ENCODE assay signal across 21 cellular contexts in the genomic region with DNA sequence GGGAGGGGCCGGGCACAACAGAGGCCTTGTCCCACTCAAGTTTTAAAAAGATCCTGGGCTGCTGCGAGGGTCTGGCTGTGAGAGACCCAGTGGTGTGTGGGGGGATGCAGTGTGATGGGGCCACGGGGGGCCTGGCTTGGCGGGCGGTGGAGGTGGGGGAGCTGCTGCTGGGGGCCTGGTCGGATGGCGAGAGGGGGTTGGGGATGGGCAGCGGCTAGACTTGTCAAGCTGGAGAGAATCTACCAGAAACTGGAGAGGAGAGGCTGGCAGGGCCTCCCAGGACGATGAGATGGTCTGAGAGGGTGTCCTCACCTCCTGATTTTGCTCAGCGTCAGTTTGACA. TPM values are rescaled to one million over a fixed set of nuclear protein-coding genes. Genes with fewer than 3 reads are reported as not detected.
DNase-seq lines count a peak whose midpoint lies in the region; ATAC-seq, FAIRE-seq and TF ChIP-seq lines count a peak whose summit lies in the region.
"Had no signal": no experiment of that assay in that cellular context is flagged by ENCODE, and none has a peak within 500 bp of the region (broad histone marks: within the 10 kb centered on the region; RNA-seq: fewer than 3 reads in every experiment).

No MANE protein-coding gene starts in this region.

- no peak overlapping the region for H2AFZ ChIP-seq in astrocyte (ENCODE audit: low read depth, low read length)

- no peaks in the 10 kb centered on the region for H3K9me3 Mint-ChIP-seq in activated naive CD4-positive, alpha-beta T cell treated with anti-CD3 and anti-CD28 coated beads, Interleukin-2, amount 50 U/mL, for 72 hours
- no peaks in the 10 kb centered on the region for H3K9me3 Mint-ChIP-seq in astrocyte (ENCODE audit: unreplicated experiment)
- H3K9me3 Mint-ChIP-seq: CD4-positive, alpha-beta T cell; HFFc6 had no signal

- intact Hi-C loops in pancreas (cut with DNase I), result no loop called here

- no peak overlapping the region for H3K4me3 Mint-ChIP-seq in astrocyte (ENCODE audit: unreplicated experiment)
- H3K4me3 Mint-ChIP-seq: CD4-positive, alpha-beta T cell; HFFc6 had no signal

- DNase-seq in activated naive CD4-positive, alpha-beta T cell treated with anti-CD3 and anti-CD28 coated beads, Interleukin-2, amount 50 U/mL, for 72 hours (ENCODE audit: low spot score in 2 of 2), result no peak
- DNase-seq in activated naive CD4-positive, alpha-beta T cell treated with Interleukin-2 at 50 U/mL for 16 hours, result no peak
- DNase-seq in RWPE1 (ENCODE audit: low spot score), result no peak
- no peak for DNase-seq in astrocyte (ENCODE audit: low read depth)
- DNase-seq in C1 segment of cervical spinal cord (lab: John Stamatoyannopoulos, UW), result no peak
- DNase-seq in pancreas, result no peak
- DNase-seq: ACHN; BE2C; CD4-positive, alpha-beta T cell; DMS153; DMS79; GDM1; GOT3; H7; HFFc6 had no signal

- no peak overlapping the region for H3K9ac ChIP-seq in astrocyte (ENCODE audit: low read length)

- H3K4me2 ChIP-seq in astrocyte (ENCODE audit: low read length), result no peak overlapping the region

- H3K36me3 ChIP-seq in astrocyte (ENCODE audit: insufficient read depth, low read length) (peaks cover 17% of the 10 kb centered on the region), pancreas (peaks cover 0 to 13% (median 0%) of the 10 kb centered on the region in 3 donors)

- TF ChIP-seq CTCF in RWPE1 (conservative IDR thresholded peaks at IDR 0.05; ENCODE audit: low read depth) (no peak), astrocyte (IDR thresholded peaks at IDR 0.05; ENCODE audit: insufficient read depth, low read depth, low read length) (no peak), pancreas (IDR thresholded peaks at IDR 0.05) (no peak)

- H3K36me3 Mint-ChIP-seq in activated naive CD4-positive, alpha-beta T cell treated with anti-CD3 and anti-CD28 coated beads, Interleukin-2, amount 50 U/mL, for 72 hours, result peaks cover 24 to 27% of the 10 kb centered on the region in 2 donors
- H3K36me3 Mint-ChIP-seq in astrocyte (ENCODE audit: low read depth, unreplicated experiment), result peaks cover 4% of the 10 kb centered on the region

- H3K27me3 ChIP-seq in astrocyte (ENCODE audit: insufficient read depth, low read length) (no peaks in the 10 kb centered on the region), pancreas (no peaks in the 10 kb centered on the region)
- H3K27me3 ChIP-seq: BE2C had no signal

- CTCF ChIA-PET in RWPE1 (lab: Yijun Ruan, JAX), result interaction anchor here (1.2 to 2.0 kb wide), 3 partner anchors 9 to 90 kb away, joined by 3 to 5 read pairs (median 5); a partner anchor contains a TSS

- ATAC-seq in activated naive CD4-positive, alpha-beta T cell treated with anti-CD3 and anti-CD28 coated beads, Interleukin-2, amount 50 U/mL, for 72 hours, result no peak
- no peak for ATAC-seq in HG03196 (IDR thresholded peaks at IDR 0.05; ENCODE audit: unreplicated experiment)
- no peak for ATAC-seq in pancreas
- ATAC-seq: HCT116 had no signal

- peaks cover 10% of the 10 kb centered on the region for H3K4me1 Mint-ChIP-seq in astrocyte (ENCODE audit: low read depth, unreplicated experiment)

- FAIRE-seq in astrocyte (lab: Jason Lieb, UNC), result no peak
- FAIRE-seq in pancreas (lab: Jason Lieb, UNC), result no peak
- FAIRE-seq: A204.1, GM12892, GM18507 had no signal

- peaks cover 28% of the 10 kb centered on the region for H3K79me2 ChIP-seq in astrocyte (ENCODE audit: insufficient read depth, low read length)

- 89 to 90% methylated on average over 10 of the region's 10 CpGs for WGBS in pancreas, 2 donors

- H3K4me1 ChIP-seq in astrocyte (ENCODE audit: insufficient read depth, low read length) (peaks cover 12% of the 10 kb centered on the region), pancreas (peaks cover 4 to 14% (median 8%) of the 10 kb centered on the region in 3 donors)
- H3K4me1 ChIP-seq: BE2C had no signal

- peak overlapping the region; percentile 38 to 65 for H3K27ac Mint-ChIP-seq in activated naive CD4-positive, alpha-beta T cell treated with anti-CD3 and anti-CD28 coated beads, Interleukin-2, amount 50 U/mL, for 72 hours
- H3K27ac Mint-ChIP-seq in astrocyte (ENCODE audit: unreplicated experiment), result peak overlapping the region; percentile 41
- H3K27ac Mint-ChIP-seq: CD4-positive, alpha-beta T cell; HFFc6 had no signal

- H3K4me3 ChIP-seq in astrocyte (ENCODE audit: insufficient read depth, low read depth, low read length) (no peak overlapping the region), pancreas (no peak overlapping the region)

- peak overlapping the region; percentile 88 for H3K27ac ChIP-seq in RWPE1
- H3K27ac ChIP-seq in astrocyte (ENCODE audit: low read depth, low read length), result no peak overlapping the region
- H3K27ac ChIP-seq in pancreas, result no peak overlapping the region

- H4K20me1 ChIP-seq in astrocyte (ENCODE audit: insufficient read depth, low read length), result peaks cover 40% of the 10 kb centered on the region

- H3K9me3 ChIP-seq in astrocyte (ENCODE audit: insufficient read depth, low read depth, low read length) (no peaks in the 10 kb centered on the region), pancreas (no peaks in the 10 kb centered on the region)
- H3K9me3 ChIP-seq: BE2C had no signal

- H3K27me3 Mint-ChIP-seq in astrocyte (ENCODE audit: low read depth, unreplicated experiment), result no peaks in the 10 kb centered on the region
- H3K27me3 Mint-ChIP-seq: CD4-positive, alpha-beta T cell had no signal

- POLR2A ChIA-PET in RWPE1 (lab: Yijun Ruan, JAX; ENCODE audit: low non-redundant PET), result no interaction called here

RNA-seq across cellular contexts. Expression of a gene that starts 5.1 kb away (rescaled TPM):
- total RNA-seq in activated naive CD4-positive, alpha-beta T cell treated with anti-CD3 and anti-CD28 coated beads, Interleukin-2, amount 50 U/mL, for 72 hours, result 1,000 to 10,000 TPM; 2,243 to 2,653 TPM
- total RNA-seq in astrocyte (1,126 and 1,251 TPM in 2 replicates), pancreas (1,000 to 10,000 TPM in 2 of 6 donors, 100 to 1,000 TPM in 4; 662 to 1,102 (median 850) TPM)
- polyA plus RNA-seq in pancreas, result 1,000 to 10,000 TPM; 2,124 to 2,141 TPM

RNA-seq across cellular contexts. Expression of a gene that starts 15.0 kb away (rescaled TPM):
- 1 to 10 TPM; 5.8 to 6.4 TPM for total RNA-seq in activated naive CD4-positive, alpha-beta T cell treated with anti-CD3 and anti-CD28 coated beads, Interleukin-2, amount 50 U/mL, for 72 hours
- total RNA-seq in astrocyte (4.4 and 5.4 TPM in 2 replicates), pancreas (1 to 10 TPM; 1.4 to 2.3 (median 1.9) TPM)
- polyA plus RNA-seq in pancreas, result 1 to 10 TPM; 1.5 to 2.9 TPM

RNA-seq across cellular contexts. Expression of a gene that starts 24.9 kb away (rescaled TPM):
- under 1 TPM; 0.36 to 0.95 TPM for total RNA-seq in activated naive CD4-positive, alpha-beta T cell treated with anti-CD3 and anti-CD28 coated beads, Interleukin-2, amount 50 U/mL, for 72 hours
- 285 and 350 TPM in 2 replicates for total RNA-seq in astrocyte
- 10 to 100 TPM; 43.6 to 89.5 (median 59.4) TPM for total RNA-seq in pancreas
- 100 to 1,000 TPM; 259 to 344 TPM for polyA plus RNA-seq in pancreas

RNA-seq across cellular contexts. Expression of a gene that starts 35.3 kb away (rescaled TPM):
- not detected for total RNA-seq in activated naive CD4-positive, alpha-beta T cell treated with anti-CD3 and anti-CD28 coated beads, Interleukin-2, amount 50 U/mL, for 72 hours
- total RNA-seq in astrocyte, result 0.14 TPM in 1 of 2 replicates, not detected in the other
- 1 to 10 TPM in 3 of 6 donors, under 1 TPM in 3; 0.66 to 2.5 (median 1.0) TPM for total RNA-seq in pancreas
- polyA plus RNA-seq in pancreas, result 1 to 10 TPM; 2.0 to 4.8 TPM
- total RNA-seq: CD4-positive, alpha-beta T cell; Daoy; H7; HFFc6 had no signal

Comparison
In these comparisons a context has a peak if more than half of its experiments do, and no peak if none do; other contexts are left out.
1. RNA of a gene that starts 24.9 kb away (total RNA-seq): 285 to 350 TPM in astrocyte and 43.6 to 89.5 TPM in pancreas; 0.36 to 0.95 TPM in activated naive CD4-positive, alpha-beta T cell treated with anti-CD3 and anti-CD28 coated beads, Interleukin-2, amount 50 U/mL, for 72 hours; every median in the first group is over 10 times any median in the second.